In the genomic region with DNA sequence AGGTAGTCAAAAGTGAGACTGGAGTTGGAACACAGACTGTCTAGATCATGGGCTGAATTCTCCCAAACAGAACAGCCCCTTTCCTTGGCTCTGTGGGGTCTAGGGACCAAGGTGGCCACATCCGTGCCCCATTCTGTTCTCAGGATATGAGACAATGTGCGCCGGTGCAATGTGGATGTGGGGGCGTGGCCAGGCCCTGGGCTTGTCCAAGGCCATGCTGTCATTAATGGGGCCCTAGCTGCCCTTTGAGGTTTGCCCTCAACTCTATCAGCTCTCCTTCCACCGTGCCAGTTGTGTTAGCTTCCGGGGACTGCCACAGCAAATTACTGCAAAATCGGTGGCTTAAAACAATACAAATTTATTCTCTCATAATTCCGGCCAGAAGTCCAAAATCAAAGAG, we compare ENCODE assay signal across 24 cellular contexts.
"Had no signal": no experiment of that assay in that cellular context is flagged by ENCODE, and none has a peak within 500 bp of the region (broad histone marks: within the 10 kb centered on the region; RNA-seq: fewer than 3 reads in every experiment).

No MANE protein-coding gene starts in this region.

- H3K36me3 ChIP-seq: esophagus squamous epithelium, gastrocnemius medialis, heart right ventricle, left ventricle myocardium inferior, lower lobe of right lung had no signal

- H3K27me3 ChIP-seq: esophagus squamous epithelium, gastrocnemius medialis, heart right ventricle had no signal

- H3K4me1 ChIP-seq: esophagus squamous epithelium, gastrocnemius medialis, heart right ventricle, left ventricle myocardium inferior, lower lobe of right lung had no signal

- H3K4me3 ChIP-seq: coronary artery, dorsolateral prefrontal cortex, esophagus squamous epithelium, gastrocnemius medialis, heart right ventricle, left ventricle myocardium inferior, lower lobe of right lung, mucosa of descending colon had no signal

- FAIRE-seq: colon, endothelial cell of umbilical vein, islet of Langerhans, keratinocyte had no signal

- DNase-seq: dermis blood vessel endothelial cell; dorsolateral prefrontal cortex; effector CD4-positive, alpha-beta T cell; effector memory CD4-positive, alpha-beta T cell; esophagus squamous epithelium; foreskin fibroblast; foreskin melanocyte; gastrocnemius medialis; glutamatergic neuron; head of caudate nucleus; heart right ventricle; hippocampal formation; left colon; left ventricle myocardium inferior; lower lobe of right lung; mesendoderm; midbrain; mucosa of descending colon; naive B cell had no signal

- H3K9me3 ChIP-seq: esophagus squamous epithelium, gastrocnemius medialis, heart right ventricle, left ventricle myocardium inferior, lower lobe of right lung, mucosa of descending colon had no signal

- H3K27ac ChIP-seq: coronary artery, dorsolateral prefrontal cortex, esophagus squamous epithelium, gastrocnemius medialis, heart right ventricle, left ventricle myocardium inferior, lower lobe of right lung had no signal
